21 cellular contexts compared by ENCODE assay signal in genomic region chr1:14567056-14567455, GRCh38. TPM values are rescaled to one million over a fixed set of nuclear protein-coding genes. Genes with fewer than 3 reads are reported as not detected.
DNase-seq lines count a peak whose midpoint lies in the region; ATAC-seq and TF ChIP-seq lines count a peak whose summit lies in the region.
"Had no signal": no experiment of that assay in that cellular context is flagged by ENCODE, and none has a peak within 500 bp of the region (broad histone marks: within the 10 kb centered on the region; RNA-seq: fewer than 3 reads in every experiment).

No MANE protein-coding gene starts in this region.

- H3K9me2 ChIP-seq in GM23338 (ENCODE audit: insufficient read depth), result no peaks in the 10 kb centered on the region
- no peaks in the 10 kb centered on the region for H3K9me2 ChIP-seq in OCI-LY7 (ENCODE audit: insufficient read depth, low read length)
- H3K9me2 ChIP-seq in hepatocyte (replicated peaks; ENCODE audit: insufficient read depth), result no peaks in the 10 kb centered on the region

- H3K27ac Mint-ChIP-seq in GM23338 (no peak overlapping the region), endodermal cell (no peak overlapping the region)
- H3K27ac Mint-ChIP-seq: activated T-helper 2 cell treated with anti-CD3 and anti-CD28 coated beads, Interferon-gamma antibody, Interleukin-2, Interleukin-4, amounts not matched to agents 10 μg/mL and 5 μg/mL and 100 μg/mL, durations not matched to agents 14 hours and 24 hours and 36 hours; stimulated activated effector memory CD8-positive, alpha-beta T cell treated with anti-CD3 and anti-CD28 coated beads, Interleukin-12 subunit alpha, Interleukin-12 subunit beta, amount 100 ng/mL, for 72 hours; T-helper 17 cell had no signal

- H3K27me3 ChIP-seq in GM23338 (ENCODE audit: insufficient read depth) (no peaks in the 10 kb centered on the region), endodermal cell (ENCODE audit: control insufficient read depth, insufficient read depth, low read length, poor library complexity, severe bottlenecking) (no peaks in the 10 kb centered on the region), hepatocyte (no peaks in the 10 kb centered on the region)
- H3K27me3 ChIP-seq: BE2C, tibial nerve had no signal

- H3K4me2 ChIP-seq in GM23338 (no peak overlapping the region), OCI-LY7 (ENCODE audit: low read length) (no peak overlapping the region), hepatocyte (no peak overlapping the region)

- peak; percentile 54 for ATAC-seq in GM23338
- no peak for ATAC-seq in HG03196 (IDR thresholded peaks at IDR 0.05; ENCODE audit: unreplicated experiment)
- no peak for ATAC-seq in HG03095 (IDR thresholded peaks at IDR 0.05; ENCODE audit: unreplicated experiment)
- ATAC-seq: left colon; Right ventricle myocardium inferior; stimulated activated effector memory CD8-positive, alpha-beta T cell treated with anti-CD3 and anti-CD28 coated beads, Interleukin-12 subunit alpha, Interleukin-12 subunit beta, amount 100 ng/mL, for 72 hours; T-helper 17 cell had no signal

- H3K9me3 ChIP-seq in OCI-LY7 (ENCODE audit: low read length), result peaks cover 9% of the 10 kb centered on the region; the same call in 1 of the 2 replicates
- H3K9me3 ChIP-seq in endodermal cell (ENCODE audit: control insufficient read depth, low read length), result peaks cover 18% of the 10 kb centered on the region
- no peaks in the 10 kb centered on the region for H3K9me3 ChIP-seq in hepatocyte (ENCODE audit: low read depth)
- H3K9me3 ChIP-seq: BE2C had no signal

- no peak overlapping the region for H3K9ac ChIP-seq in endodermal cell (ENCODE audit: extremely low read depth, low read length, poor library complexity, severe bottlenecking)

- TF ChIP-seq CTCF in GM23338 (conservative IDR thresholded peaks at IDR 0.05; ENCODE audit: low read depth in 2 of 2) (peak; percentile 72 to 81), OCI-LY7 (conservative IDR thresholded peaks at IDR 0.05; ENCODE audit: low read length) (peak; percentile 73), endodermal cell (conservative IDR thresholded peaks at IDR 0.05) (peak; percentile 71), hepatocyte (IDR thresholded peaks at IDR 0.05; ENCODE audit: poor library complexity) (no peak)

- peak; percentile 21 for DNase-seq in CMK (ENCODE audit: low read depth)
- peak; percentile 69 for DNase-seq in GM23338 (ENCODE audit: low spot score)
- peak; percentile 25 for DNase-seq in OCI-LY7 (ENCODE audit: low spot score)
- DNase-seq in endodermal cell, result peak; percentile 72
- no peak for DNase-seq in hepatocyte (ENCODE audit: low spot score)
- DNase-seq in NCI-H1417 treated with DMSO at 0.1 percent for 48 hours (lab: John Stamatoyannopoulos, UW), result no peak
- DNase-seq: amniotic stem cell, BE2C, DMS79, foreskin fibroblast, Kasumi-1, left colon, NCI-H2081 treated with DMSO at 0.1 percent for 48 hours, T-helper 17 cell had no signal

- CTCF ChIA-PET in OCI-LY7 (lab: Charles Lee; ENCODE audit: unreplicated experiment), result no interaction called here

- H3K27me3 Mint-ChIP-seq in GM23338 (ENCODE audit: insufficient read depth, low read depth, poor library complexity) (peaks cover 7% of the 10 kb centered on the region), endodermal cell (ENCODE audit: insufficient read depth) (no peaks in the 10 kb centered on the region)
- H3K27me3 Mint-ChIP-seq: T-helper 17 cell had no signal

- H3K4me3 Mint-ChIP-seq in GM23338 (no peak overlapping the region), endodermal cell (no peak overlapping the region)
- H3K4me3 Mint-ChIP-seq: stimulated activated effector memory CD8-positive, alpha-beta T cell treated with anti-CD3 and anti-CD28 coated beads, Interleukin-12 subunit alpha, Interleukin-12 subunit beta, amount 100 ng/mL, for 72 hours; T-helper 17 cell had no signal

- no TSS peak for BruUV-seq in OCI-LY7 (replicated peaks; lab: Mats Ljungman, UMichigan)

- H3K4me1 ChIP-seq in GM23338 (ENCODE audit: insufficient read depth) (no peaks in the 10 kb centered on the region), OCI-LY7 (ENCODE audit: insufficient read depth, low read length, poor library complexity, severe bottlenecking) (peaks cover 7% of the 10 kb centered on the region), endodermal cell (ENCODE audit: control insufficient read depth, insufficient read depth, low read length) (no peaks in the 10 kb centered on the region), hepatocyte (ENCODE audit: insufficient read depth) (no peaks in the 10 kb centered on the region)
- H3K4me1 ChIP-seq: BE2C, tibial nerve had no signal

- H4K20me1 ChIP-seq in GM23338 (replicated peaks; ENCODE audit: insufficient read depth) (no peaks in the 10 kb centered on the region), OCI-LY7 (ENCODE audit: insufficient read depth, low read length) (no peaks in the 10 kb centered on the region), hepatocyte (ENCODE audit: insufficient read depth, poor library complexity, severe bottlenecking) (no peaks in the 10 kb centered on the region)

- peaks cover 15% of the 10 kb centered on the region for H3K9me3 Mint-ChIP-seq in GM23338
- H3K9me3 Mint-ChIP-seq in endodermal cell, result peaks cover 18% of the 10 kb centered on the region

- H3K36me3 ChIP-seq in GM23338 (ENCODE audit: insufficient read depth) (no peaks in the 10 kb centered on the region), OCI-LY7 (ENCODE audit: insufficient read depth, low read length) (no peaks in the 10 kb centered on the region), endodermal cell (ENCODE audit: control insufficient read depth, insufficient read depth, low read length) (no peaks in the 10 kb centered on the region), hepatocyte (replicated peaks; ENCODE audit: insufficient read depth, low read depth) (no peaks in the 10 kb centered on the region)
- H3K36me3 ChIP-seq: BE2C, tibial nerve had no signal

- no peak overlapping the region for H2AFZ ChIP-seq in GM23338
- H2AFZ ChIP-seq in OCI-LY7 (ENCODE audit: low read length), result no peak overlapping the region
- H2AFZ ChIP-seq in hepatocyte, result no peak overlapping the region

- no peak overlapping the region for H3K4me3 ChIP-seq in GM23338
- no peak overlapping the region for H3K4me3 ChIP-seq in OCI-LY7 (ENCODE audit: low read depth, low read length, poor library complexity, severe bottlenecking)
- no peak overlapping the region for H3K4me3 ChIP-seq in endodermal cell (ENCODE audit: low read length)
- H3K4me3 ChIP-seq in hepatocyte, result no peak overlapping the region
- H3K4me3 ChIP-seq: tibial nerve had no signal

- no peaks in the 10 kb centered on the region for H3K79me2 ChIP-seq in GM23338 (replicated peaks; ENCODE audit: insufficient read depth)
- no peaks in the 10 kb centered on the region for H3K79me2 ChIP-seq in OCI-LY7 (ENCODE audit: insufficient read depth, low read depth, low read length)
- no peaks in the 10 kb centered on the region for H3K79me2 ChIP-seq in hepatocyte

- 0 out of 2 replicates have a peak, but pooled peaks cover 3% of the 10 kb centered on the region for H3F3A ChIP-seq in GM23338 (replicated peaks; ENCODE audit: low read depth)

- intact Hi-C loops in OCI-LY7 (cut with micrococcal nuclease; ENCODE audit: unreplicated experiment), result loop anchor here (5.0 to 10.0 kb wide), 3 partner anchors 452 to 480 kb away; no protein-coding TSS in a partner anchor

- WGBS in endodermal cell (ENCODE audit: insufficient coverage in 1 of 2, insufficient read length in 1 of 2), 2 experiments, result 89% methylated on average over 2 of the region's 2 CpGs; no CpG with 5 or more reads in 1 of the 2 experiments
- 74% methylated on average over 2 of the region's 2 CpGs for WGBS in hepatocyte (ENCODE audit: low lambda C conversion rate, missing lambda C conversion rate)

- H3K4me1 Mint-ChIP-seq in GM23338, result peaks cover 3% of the 10 kb centered on the region; the same call in 2 of the 3 replicates
- H3K4me1 Mint-ChIP-seq in endodermal cell, result peaks cover 2% of the 10 kb centered on the region
- H3K4me1 Mint-ChIP-seq: stimulated activated effector memory CD8-positive, alpha-beta T cell treated with anti-CD3 and anti-CD28 coated beads, Interleukin-12 subunit alpha, Interleukin-12 subunit beta, amount 100 ng/mL, for 72 hours; T-helper 17 cell had no signal

- H3K36me3 Mint-ChIP-seq in GM23338 (ENCODE audit: low read depth) (peaks cover 4% of the 10 kb centered on the region; the same call in 1 of the 3 replicates), endodermal cell (ENCODE audit: low read depth) (no peaks in the 10 kb centered on the region)
- H3K36me3 Mint-ChIP-seq: stimulated activated effector memory CD8-positive, alpha-beta T cell treated with anti-CD3 and anti-CD28 coated beads, Interleukin-12 subunit alpha, Interleukin-12 subunit beta, amount 100 ng/mL, for 72 hours had no signal

- no peak overlapping the region for H3K27ac ChIP-seq in GM23338 (ENCODE audit: low read depth)
- no peak overlapping the region for H3K27ac ChIP-seq in OCI-LY7 (ENCODE audit: low read depth, low read length, poor library complexity, severe bottlenecking)
- no peak overlapping the region for H3K27ac ChIP-seq in endodermal cell (ENCODE audit: low read depth, low read length)
- no peak overlapping the region for H3K27ac ChIP-seq in hepatocyte
- H3K27ac ChIP-seq: HL-60, tibial nerve had no signal

- POLR2A ChIA-PET in OCI-LY7 (lab: Charles Lee), result no interaction called here

RNA-seq across cellular contexts. Expression of gene KAZN, which starts 31.4 kb away (rescaled TPM):
- 10.0 and 15.0 TPM in 2 replicates for total RNA-seq in GM23338 (2014; rRNA removed; shearing (Covaris generic))
- polyA plus RNA-seq in GM23338 (2016; fragmentation: Nextera tagmentation; extraction: Ambion mirVana), result 9.9 and 11.2 TPM in 2 replicates
- 2.4 and 3.7 TPM in 2 replicates for total RNA-seq in OCI-LY7 (2014; rRNA removed; shearing (Covaris generic))
- total RNA-seq in OCI-LY7 (2022), result 0.40 and 0.72 TPM in 2 replicates
- total RNA-seq in endodermal cell, result 10 to 100 TPM; 12.4 to 13.9 TPM
- polyA plus RNA-seq in endodermal cell (2013, experiment 1 of 2), result 13.3 TPM
- polyA plus RNA-seq in endodermal cell (2013, experiment 2 of 2), result 12.1 TPM
- total RNA-seq in hepatocyte, result 7.9 and 9.3 TPM in 2 replicates
- 10.8 and 15.6 TPM in 2 replicates for polyA plus RNA-seq in hepatocyte

Comparison
In these comparisons a context has a peak if more than half of its experiments do, and no peak if none do; other contexts are left out.
1. DNase-seq: peak in CMK (single experiment), GM23338 (single experiment), OCI-LY7 (single experiment) and endodermal cell (single experiment); none in hepatocyte (single experiment) and NCI-H1417 treated with DMSO at 0.1 percent for 48 hours (single experiment).